ENCODE assay signal across 10 cellular contexts in genomic region chr21:36388835-36389234, GRCh38. TPM values are rescaled to one million over a fixed set of nuclear protein-coding genes. Genes with fewer than 3 reads are reported as not detected.
DNase-seq lines count a peak whose midpoint lies in the region; ATAC-seq, FAIRE-seq and TF ChIP-seq lines count a peak whose summit lies in the region.
"Had no signal": no experiment of that assay in that cellular context is flagged by ENCODE, and none has a peak within 500 bp of the region (broad histone marks: within the 10 kb centered on the region; RNA-seq: fewer than 3 reads in every experiment).

No MANE protein-coding gene starts in this region.

- peak; percentile 62 for DNase-seq in Ammon's horn (ENCODE audit: low spot score)
- DNase-seq in GM12878 (ENCODE audit: low read depth, low spot score) = no peak
- DNase-seq in lower lobe of right lung = no peak
- no peak for DNase-seq in NCI-H526 treated with DMSO at 0.1 percent for 48 hours (lab: John Stamatoyannopoulos, UW)
- no peak for DNase-seq in NOMO-1 (lab: John Stamatoyannopoulos, UW; ENCODE audit: unreplicated experiment in 2 of 2)
- DNase-seq in SK-N-DZ (ENCODE audit: low spot score) = no peak
- DNase-seq: activated CD4-positive, alpha-beta T cell treated with anti-CD3 and anti-CD28 coated beads for 36 hours had no signal

- H3K27me3 ChIP-seq in GM12878 (replicated peaks in 1 of 2; ENCODE audit: control insufficient read depth in 2 of 2, insufficient read depth in 2 of 2, low read length in 1 of 2) (no peaks in the 10 kb centered on the region), lower lobe of right lung (ENCODE audit: low read depth) (no peaks in the 10 kb centered on the region)

- no peak for TF ChIP-seq EP300 in GM12878 (IDR thresholded peaks at IDR 0.05; ENCODE audit: borderline replicate concordance in 1 of 2, control insufficient read depth in 1 of 2, low read depth in 2 of 2, low read length in 2 of 2)

- no peak overlapping the region for H2AFZ ChIP-seq in GM12878 (ENCODE audit: control insufficient read depth, low read depth, low read length)

- RAD21 ChIA-PET in GM12878 (lab: Charles Lee; ENCODE audit: unreplicated experiment) = interaction anchor here (1.3 to 1.6 kb wide), 2 partner anchors 69 to 82 kb away, joined by 3 to 4 read pairs; partner anchors contain the start of gene MORC3

- in situ Hi-C loops in GM12878 (cut with MboI) = no loop called here

- POLR2A ChIA-PET in HEK293 (lab: Yijun Ruan, JAX) (no interaction called here), GM12878 (lab: Charles Lee) (no interaction called here)

- H3K4me1 ChIP-seq in HEK293 (ENCODE audit: control insufficient read depth, insufficient read depth, low read length) = 0 out of 2 replicates have a peak, but pooled peaks cover 2% of the 10 kb centered on the region
- H3K4me1 ChIP-seq in GM12878 (ENCODE audit: control insufficient read depth, insufficient read depth, low read length) = no peaks in the 10 kb centered on the region; the same call in 1 of the 2 replicates
- H3K4me1 ChIP-seq in lower lobe of right lung = peaks cover 6% of the 10 kb centered on the region

- ATAC-seq in GM12878 (peak; percentile 61), lower lobe of right lung (peak; percentile 49 to 53), HG02884 (IDR thresholded peaks at IDR 0.05; ENCODE audit: unreplicated experiment) (no peak)
- ATAC-seq: activated CD4-positive, alpha-beta T cell treated with anti-CD3 and anti-CD28 coated beads for 36 hours had no signal

- no TSS peak for BruUV-seq in GM12878 (replicated peaks; lab: Mats Ljungman, UMichigan)

- no peak for TF ChIP-seq POLR2A in GM12878 (IDR thresholded peaks at IDR 0.05; ENCODE audit: low read depth, low read length)

- no peak for TF ChIP-seq CTCF in HEK293 (tag by site-specific recombination; IDR thresholded peaks at IDR 0.05)
- TF ChIP-seq CTCF in GM12878 (IDR thresholded peaks at IDR 0.05 in 2 of 3, conservative IDR thresholded peaks at IDR 0.05 in 1 of 3; ENCODE audit: control insufficient read depth in 2 of 3, extremely low read depth in 1 of 3, insufficient read depth in 1 of 3, low read depth in 3 of 3, low read length in 3 of 3) = peak in 2 of 3 experiments; percentile 22; a peak in 3 of 6 replicates
- TF ChIP-seq CTCF in lower lobe of right lung (IDR thresholded peaks at IDR 0.05) = peak; percentile 14

- H4K20me1 ChIP-seq in GM12878 (ENCODE audit: control insufficient read depth, insufficient read depth) = no peaks in the 10 kb centered on the region

- H3K27ac ChIP-seq in HEK293 (ENCODE audit: extremely low read depth, low read depth, low read length) (no peak overlapping the region), GM12878 (ENCODE audit: control insufficient read depth, insufficient read depth) (no peak overlapping the region), lower lobe of right lung (no peak overlapping the region)

- SMC1A ChIA-PET in GM12878 (lab: Charles Lee; ENCODE audit: uncharacterized antibody, unreplicated experiment) = interaction anchor here (0.6 to 1.7 kb wide), 6 partner anchors 8 to 235 kb away, joined by 3 to 6 read pairs (median 4); no protein-coding TSS in a partner anchor

- H3K79me2 ChIP-seq in GM12878 (ENCODE audit: control insufficient read depth, insufficient read depth, low read length) = peaks cover 4% of the 10 kb centered on the region; the same call in 1 of the 2 replicates

- H3K4me2 ChIP-seq in GM12878 (ENCODE audit: control insufficient read depth, insufficient read depth) = peak overlapping the region; percentile 21; the same call in 1 of the 2 replicates
- H3K4me2 ChIP-seq: smooth muscle cell had no signal

- intact Hi-C loops in GM12878 (cut with micrococcal nuclease; ENCODE audit: unreplicated experiment) = loop anchor here (5.0 kb wide), 1 partner anchor 237 kb away; no protein-coding TSS in a partner anchor
- intact Hi-C loops in lower lobe of right lung (cut with DNase I) = no loop called here

- H3K9me3 ChIP-seq in HEK293 (ENCODE audit: control insufficient read depth, insufficient read depth, low read depth, low read length) = no peaks in the 10 kb centered on the region
- H3K9me3 ChIP-seq in GM12878 (replicated peaks; ENCODE audit: control insufficient read depth, insufficient read depth, low read length) = no peaks in the 10 kb centered on the region
- no peaks in the 10 kb centered on the region for H3K9me3 ChIP-seq in lower lobe of right lung

- H3K4me3 ChIP-seq in HEK293 (ENCODE audit: low read depth, low read length) (no peak overlapping the region), GM12878 (no peak overlapping the region), lower lobe of right lung (no peak overlapping the region)
- H3K4me3 ChIP-seq: smooth muscle cell had no signal

- H3K9ac ChIP-seq in GM12878 (ENCODE audit: control insufficient read depth, insufficient read depth, low read length) = no peak overlapping the region

- H3K36me3 ChIP-seq in HEK293 (ENCODE audit: control insufficient read depth in 2 of 2, insufficient read depth in 1 of 2, low read length in 2 of 2) = peaks cover 49 to 62% of the 10 kb centered on the region in 2 experiments
- peaks cover 0 to 3% of the 10 kb centered on the region in 2 experiments; a peak in 2 of 4 replicates for H3K36me3 ChIP-seq in GM12878 (ENCODE audit: control insufficient read depth in 2 of 2, insufficient read depth in 2 of 2, low read length in 1 of 2)
- H3K36me3 ChIP-seq in lower lobe of right lung = no peaks in the 10 kb centered on the region

- FAIRE-seq in GM12878 (lab: Jason Lieb, UNC) = no peak

- no peak for TF ChIP-seq RAD21 in GM12878 (IDR thresholded peaks at IDR 0.05; ENCODE audit: insufficient read depth, low read depth, low read length)

- WGBS in GM12878 (ENCODE audit: insufficient coverage, insufficient replicate concordance, low lambda C conversion rate, missing lambda C conversion rate) = 27% methylated on average over 10 of the region's 10 CpGs

- CTCF ChIA-PET in HEK293 (lab: Yijun Ruan, JAX) (interaction anchor here (0.6 to 1.1 kb wide), 2 partner anchors 37 to 41 kb away, joined by 3 to 4 read pairs; no protein-coding TSS in a partner anchor), GM12878 (lab: Yijun Ruan, JAX) (interaction anchor here (0.6 to 1.4 kb wide), 6 partner anchors 8 to 248 kb away, joined by 3 to 6 read pairs (median 4); no protein-coding TSS in a partner anchor)

TF ChIP-seq in HEK293, 187 proteins besides CTCF, POLR2A, EP300 and RAD21:
- TF ChIP-seq KLF7 (tag by site-specific recombination; IDR thresholded peaks at IDR 0.05; ENCODE audit: borderline replicate concordance) (no peak), ZIC2 (tag by site-specific recombination; IDR thresholded peaks at IDR 0.05) (peak; percentile 72)

TF ChIP-seq in GM12878, 131 proteins besides CTCF, POLR2A, EP300 and RAD21 (continues in another document):
- TF ChIP-seq YY1 (IDR thresholded peaks at IDR 0.05; ENCODE audit: low read depth, low read length) (no peak), MEF2A (IDR thresholded peaks at IDR 0.05; ENCODE audit: insufficient read depth, low read depth, low read length) (no peak)

RNA-seq across cellular contexts. Expression of gene CHAF1B, which starts 3.6 kb away (rescaled TPM):
- total RNA-seq in GM12878 (2013; cell fraction: nucleolus; rRNA removed) = 6.5 and 6.7 TPM in 2 replicates
- total RNA-seq in GM12878 (2014; rRNA removed) (12.8 and 13.7 TPM in 2 replicates), GM12878 (2014; rRNA removed; fragmentation: Illumina TruSeq; extraction: Trizol) (14.6 and 16.4 TPM in 2 replicates), GM12878 (2021) (24.8 TPM in 2 replicates), lower lobe of right lung (1.8 TPM)
- 7.6 TPM for polyA plus RNA-seq in GM12878 (2011; ENCODE audit: low read depth)
- polyA plus RNA-seq in GM12878 (2011; rRNA removed) (13.6 and 18.2 TPM in 2 replicates), GM12878 (2014; fragmentation: Illumina TruSeq; extraction: Trizol) (18.8 and 21.4 TPM in 2 replicates), GM12878 (2014; fragmentation: Nextera tagmentation; extraction: Ambion mirVana) (1 to 10 TPM; 5.9 TPM), GM12878 (2014; rRNA removed) (15.1 and 15.2 TPM in 2 replicates), GM12878 (2016; fragmentation: Nextera tagmentation; extraction: Ambion mirVana) (10 to 100 TPM; 31.4 to 31.5 TPM)
- 12.2 and 12.9 TPM in 2 replicates for polyA plus RNA-seq in GM12878 (2011; cell fraction: cytosol; rRNA removed)
- 8.2 and 13.0 TPM in 2 replicates for polyA plus RNA-seq in GM12878 (2011; cell fraction: nucleus; rRNA removed)
- 7.7 and 8.2 TPM in 2 replicates for polyA plus RNA-seq in GM12878 (2012)
- 10.4 and 11.1 TPM in 2 replicates for polyA minus RNA-seq in GM12878 (2011; rRNA and poly(A)+ RNA removed)
- polyA minus RNA-seq in GM12878 (2011; cell fraction: cytosol; rRNA and poly(A)+ RNA removed) = 7.6 and 9.8 TPM in 2 replicates
- 2.8 and 7.1 TPM in 2 replicates for polyA minus RNA-seq in GM12878 (2011; cell fraction: nucleus; rRNA and poly(A)+ RNA removed)
- 16.8 and 19.2 TPM in 2 replicates for polyA plus RNA-seq in SK-N-DZ (2014; cell fraction: cytosol; rRNA removed)
- polyA plus RNA-seq in SK-N-DZ (2014; cell fraction: nucleus; rRNA removed) = 8.8 and 13.3 TPM in 2 replicates
